Comparison of ENCODE assay signal across 1 cellular context in the genomic region with DNA sequence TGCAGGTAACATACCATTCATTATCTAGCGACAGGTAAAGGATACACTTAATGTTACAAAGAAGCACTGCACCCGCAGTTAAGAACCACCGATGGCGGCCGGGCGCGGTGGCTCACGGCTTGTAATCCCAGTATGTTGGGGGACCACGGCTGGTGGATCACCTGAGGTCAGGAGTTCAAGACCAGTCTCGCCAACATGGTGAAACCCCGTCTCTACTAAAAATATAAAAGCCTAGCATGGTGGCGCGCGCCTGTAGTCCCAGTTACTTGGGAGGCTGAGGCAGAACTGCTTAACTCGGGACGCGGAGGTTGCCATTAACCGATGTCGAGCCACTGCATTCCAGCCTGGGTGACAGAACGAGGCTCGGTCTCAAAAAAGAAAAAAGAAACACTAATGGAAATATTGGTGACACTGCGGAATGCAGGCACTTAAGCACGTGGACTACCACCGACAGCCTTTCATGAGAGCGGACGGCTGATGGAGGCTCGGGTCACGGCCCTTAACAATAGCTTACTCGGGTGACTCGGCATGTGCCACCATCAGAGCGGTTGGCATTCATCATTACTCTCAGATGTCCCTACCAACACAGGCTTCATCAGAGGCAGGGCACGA.
A peak's percentile ranks its signal among the peaks of the same experiment; 100 is the strongest.
TF ChIP-seq lines count a peak whose summit lies in the region.

No MANE protein-coding gene starts in this region.

TF ChIP-seq in WTC11, 78 proteins besides CTCF, POLR2A, EP300 and RAD21 (continued from another document and continues in another):
- TF ChIP-seq, protein P1, sequence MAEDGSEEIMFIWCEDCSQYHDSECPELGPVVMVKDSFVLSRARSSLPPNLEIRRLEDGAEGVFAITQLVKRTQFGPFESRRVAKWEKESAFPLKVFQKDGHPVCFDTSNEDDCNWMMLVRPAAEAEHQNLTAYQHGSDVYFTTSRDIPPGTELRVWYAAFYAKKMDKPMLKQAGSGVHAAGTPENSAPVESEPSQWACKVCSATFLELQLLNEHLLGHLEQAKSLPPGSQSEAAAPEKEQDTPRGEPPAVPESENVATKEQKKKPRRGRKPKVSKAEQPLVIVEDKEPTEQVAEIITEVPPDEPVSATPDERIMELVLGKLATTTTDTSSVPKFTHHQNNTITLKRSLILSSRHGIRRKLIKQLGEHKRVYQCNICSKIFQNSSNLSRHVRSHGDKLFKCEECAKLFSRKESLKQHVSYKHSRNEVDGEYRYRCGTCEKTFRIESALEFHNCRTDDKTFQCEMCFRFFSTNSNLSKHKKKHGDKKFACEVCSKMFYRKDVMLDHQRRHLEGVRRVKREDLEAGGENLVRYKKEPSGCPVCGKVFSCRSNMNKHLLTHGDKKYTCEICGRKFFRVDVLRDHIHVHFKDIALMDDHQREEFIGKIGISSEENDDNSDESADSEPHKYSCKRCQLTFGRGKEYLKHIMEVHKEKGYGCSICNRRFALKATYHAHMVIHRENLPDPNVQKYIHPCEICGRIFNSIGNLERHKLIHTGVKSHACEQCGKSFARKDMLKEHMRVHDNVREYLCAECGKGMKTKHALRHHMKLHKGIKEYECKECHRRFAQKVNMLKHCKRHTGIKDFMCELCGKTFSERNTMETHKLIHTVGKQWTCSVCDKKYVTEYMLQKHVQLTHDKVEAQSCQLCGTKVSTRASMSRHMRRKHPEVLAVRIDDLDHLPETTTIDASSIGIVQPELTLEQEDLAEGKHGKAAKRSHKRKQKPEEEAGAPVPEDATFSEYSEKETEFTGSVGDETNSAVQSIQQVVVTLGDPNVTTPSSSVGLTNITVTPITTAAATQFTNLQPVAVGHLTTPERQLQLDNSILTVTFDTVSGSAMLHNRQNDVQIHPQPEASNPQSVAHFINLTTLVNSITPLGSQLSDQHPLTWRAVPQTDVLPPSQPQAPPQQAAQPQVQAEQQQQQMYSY (CRISPR knock-in tag; IDR thresholded peaks at IDR 0.05) = no peak
- peak; percentile 93 for TF ChIP-seq AR (CRISPR knock-in tag; IDR thresholded peaks at IDR 0.05)
- TF ChIP-seq SMAD3 (CRISPR knock-in tag; IDR thresholded peaks at IDR 0.05; ENCODE audit: borderline replicate concordance) = no peak
- TF ChIP-seq ZNF532 (CRISPR knock-in tag; IDR thresholded peaks at IDR 0.05; ENCODE audit: borderline replicate concordance) = peak; percentile 78; the same call in 1 of the 2 replicates
- TF ChIP-seq ELF4 (CRISPR knock-in tag; IDR thresholded peaks at IDR 0.05; ENCODE audit: low read depth) = no peak
- TF ChIP-seq JAZF1 (CRISPR knock-in tag; IDR thresholded peaks at IDR 0.05) = peak; percentile 61; the same call in 1 of the 2 replicates
- TF ChIP-seq, protein P2, sequence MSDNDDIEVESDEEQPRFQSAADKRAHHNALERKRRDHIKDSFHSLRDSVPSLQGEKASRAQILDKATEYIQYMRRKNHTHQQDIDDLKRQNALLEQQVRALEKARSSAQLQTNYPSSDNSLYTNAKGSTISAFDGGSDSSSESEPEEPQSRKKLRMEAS (CRISPR knock-in tag; IDR thresholded peaks at IDR 0.05) = no peak; the same call in 1 of the 2 replicates
- peak; percentile 66; the same call in 1 of the 2 replicates for TF ChIP-seq KAT7 (CRISPR knock-in tag; IDR thresholded peaks at IDR 0.05; ENCODE audit: borderline replicate concordance)
- no peak for TF ChIP-seq TEAD1 (CRISPR knock-in tag; IDR thresholded peaks at IDR 0.05)
- TF ChIP-seq, protein P3, sequence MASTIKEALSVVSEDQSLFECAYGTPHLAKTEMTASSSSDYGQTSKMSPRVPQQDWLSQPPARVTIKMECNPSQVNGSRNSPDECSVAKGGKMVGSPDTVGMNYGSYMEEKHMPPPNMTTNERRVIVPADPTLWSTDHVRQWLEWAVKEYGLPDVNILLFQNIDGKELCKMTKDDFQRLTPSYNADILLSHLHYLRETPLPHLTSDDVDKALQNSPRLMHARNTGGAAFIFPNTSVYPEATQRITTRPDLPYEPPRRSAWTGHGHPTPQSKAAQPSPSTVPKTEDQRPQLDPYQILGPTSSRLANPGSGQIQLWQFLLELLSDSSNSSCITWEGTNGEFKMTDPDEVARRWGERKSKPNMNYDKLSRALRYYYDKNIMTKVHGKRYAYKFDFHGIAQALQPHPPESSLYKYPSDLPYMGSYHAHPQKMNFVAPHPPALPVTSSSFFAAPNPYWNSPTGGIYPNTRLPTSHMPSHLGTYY (CRISPR knock-in tag; IDR thresholded peaks at IDR 0.05) = peak; percentile 91
- no peak for TF ChIP-seq SMAD4 (CRISPR knock-in tag; IDR thresholded peaks at IDR 0.05)
- no peak for TF ChIP-seq FOXJ3 (CRISPR knock-in tag; IDR thresholded peaks at IDR 0.05; ENCODE audit: borderline replicate concordance)
- 0 out of 2 replicates have a peak, but pooled peaks have one; percentile 39 for TF ChIP-seq NFE2L1 (CRISPR knock-in tag; IDR thresholded peaks at IDR 0.05)
- TF ChIP-seq SOX15 (CRISPR knock-in tag; IDR thresholded peaks at IDR 0.05) = no peak
- no peak for TF ChIP-seq ESRRA (CRISPR knock-in tag; IDR thresholded peaks at IDR 0.05; ENCODE audit: borderline replicate concordance)
- TF ChIP-seq ZNF671 (CRISPR knock-in tag; IDR thresholded peaks at IDR 0.05) = peak; percentile 91
- no peak for TF ChIP-seq ZNF219 (CRISPR knock-in tag; IDR thresholded peaks at IDR 0.05; ENCODE audit: borderline replicate concordance)
- no peak for TF ChIP-seq NR1H2 (CRISPR knock-in tag; IDR thresholded peaks at IDR 0.05)
- TF ChIP-seq IRF1 (CRISPR knock-in tag; IDR thresholded peaks at IDR 0.05) = 0 out of 2 replicates have a peak, but pooled peaks have one; percentile 19
- TF ChIP-seq, protein P4, sequence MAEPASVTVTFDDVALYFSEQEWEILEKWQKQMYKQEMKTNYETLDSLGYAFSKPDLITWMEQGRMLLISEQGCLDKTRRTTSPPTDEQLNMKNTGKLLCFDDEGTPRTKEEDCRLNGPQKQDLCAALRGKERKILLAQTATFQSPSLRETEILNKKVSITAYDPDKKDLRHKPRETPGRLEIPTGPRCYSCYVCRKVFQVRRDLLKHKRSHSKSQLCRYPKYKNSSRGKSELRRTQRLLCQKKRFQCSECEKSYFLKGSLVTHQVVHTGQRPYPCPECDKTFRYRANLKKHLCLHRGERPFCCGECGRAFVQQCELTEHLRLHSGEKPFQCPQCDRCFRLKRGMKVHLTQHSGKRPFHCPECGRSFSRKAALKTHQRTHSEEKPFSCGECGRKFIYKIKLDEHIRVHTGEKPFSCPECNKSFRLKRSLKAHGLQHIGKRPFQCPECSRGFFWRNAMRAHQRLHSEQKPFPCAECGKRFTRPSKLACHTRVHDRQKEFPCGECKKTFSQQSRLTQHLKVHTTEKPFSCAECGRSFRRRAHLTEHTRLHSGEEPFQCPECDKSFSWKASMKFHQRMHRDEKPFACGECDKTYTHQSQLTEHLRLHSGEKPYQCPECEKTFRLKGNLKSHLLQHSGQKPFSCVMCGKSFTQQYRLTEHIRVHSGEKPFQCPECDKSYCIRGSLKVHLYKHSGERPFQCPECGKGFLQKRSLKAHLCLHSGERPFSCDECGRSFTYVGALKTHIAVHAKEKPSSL (CRISPR knock-in tag; conservative IDR thresholded peaks at IDR 0.05) = peak; percentile 90; the same call in 1 of the 2 replicates
- TF ChIP-seq, protein P5, sequence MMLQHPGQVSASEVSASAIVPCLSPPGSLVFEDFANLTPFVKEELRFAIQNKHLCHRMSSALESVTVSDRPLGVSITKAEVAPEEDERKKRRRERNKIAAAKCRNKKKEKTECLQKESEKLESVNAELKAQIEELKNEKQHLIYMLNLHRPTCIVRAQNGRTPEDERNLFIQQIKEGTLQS (CRISPR knock-in tag; conservative IDR thresholded peaks at IDR 0.05) = no peak
- no peak for TF ChIP-seq ZNF138 (CRISPR knock-in tag; conservative IDR thresholded peaks at IDR 0.05)
- TF ChIP-seq GTF2I (CRISPR knock-in tag; conservative IDR thresholded peaks at IDR 0.05) = 0 out of 2 replicates have a peak, but pooled peaks have one; percentile 8
- TF ChIP-seq GABPB1 (CRISPR knock-in tag; IDR thresholded peaks at IDR 0.05) = no peak
- TF ChIP-seq RORB (CRISPR knock-in tag; IDR thresholded peaks at IDR 0.05) = peak; percentile 17; the same call in 1 of the 2 replicates
- TF ChIP-seq ZSCAN18 (CRISPR knock-in tag; IDR thresholded peaks at IDR 0.05) = no peak
- peak; percentile 27; the same call in 1 of the 2 replicates for TF ChIP-seq FOXP4 (CRISPR knock-in tag; IDR thresholded peaks at IDR 0.05)
- no peak for TF ChIP-seq PREB (CRISPR knock-in tag; IDR thresholded peaks at IDR 0.05; ENCODE audit: borderline replicate concordance)
- TF ChIP-seq ZNF416 (CRISPR knock-in tag; IDR thresholded peaks at IDR 0.05) = peak; percentile 95
- no peak for TF ChIP-seq CREB1 (CRISPR knock-in tag; IDR thresholded peaks at IDR 0.05)
